ENCODE assay signal across 11 cellular contexts in genomic region chr16:81738831-81739496, GRCh38. TPM values are rescaled to one million over a fixed set of nuclear protein-coding genes. Genes with fewer than 3 reads are reported as not detected.
DNase-seq lines count a peak whose midpoint lies in the region; ATAC-seq and TF ChIP-seq lines count a peak whose summit lies in the region.
"Had no signal": no experiment of that assay in that cellular context is flagged by ENCODE, and none has a peak within 500 bp of the region (broad histone marks: within the 10 kb centered on the region; RNA-seq: fewer than 3 reads in every experiment).

No MANE protein-coding gene starts in this region.

- DNase-seq in sciatic nerve (ENCODE audit: low spot score) = peak; percentile 77
- DNase-seq in NCI-H446 (lab: John Stamatoyannopoulos, UW) = no peak
- no peak for DNase-seq in Calu3
- no peak for DNase-seq in HPDE6-E6E7 (ENCODE audit: extremely low spot score)
- DNase-seq: NCI-H345; stimulated activated CD4-positive, alpha-beta T cell treated with anti-CD3 and anti-CD28 coated beads, Interleukin-1b, Interleukin-23, amount 100 ng/mL, for 48 hours had no signal

- peak overlapping the region; percentile 53 for H3K4me3 Mint-ChIP-seq in dendritic cell treated with granulocyte-macrophage colony-stimulating factor and Interleukin-4, amounts not matched to agents 40 ng/mL and 50 ng/mL, for 4 days
- no peak overlapping the region for H3K4me3 Mint-ChIP-seq in Calu3 (ENCODE audit: low read depth, unreplicated experiment)

- peaks cover 36% of the 10 kb centered on the region for H3K4me1 ChIP-seq in KMS-11 (ENCODE audit: low read depth, poor library complexity, severe bottlenecking)

- peak overlapping the region; percentile 82 for H3K27ac Mint-ChIP-seq in dendritic cell treated with granulocyte-macrophage colony-stimulating factor and Interleukin-4, amounts not matched to agents 40 ng/mL and 50 ng/mL, for 4 days
- H3K27ac Mint-ChIP-seq in Calu3 (ENCODE audit: unreplicated experiment) = no peak overlapping the region

- no peak overlapping the region for H3K9ac ChIP-seq in KMS-11

- no peak overlapping the region for H3K4me3 ChIP-seq in KMS-11 (IDR thresholded peaks at IDR 0.05; ENCODE audit: insufficient read depth, low read depth, low read length)
- H3K4me3 ChIP-seq: cardiac muscle cell had no signal

- CTCF ChIA-PET in Calu3 (lab: Charles Lee) = interaction anchor here (1.8 kb wide), 1 partner anchor 9 kb away, joined by 5 read pairs; no protein-coding TSS in a partner anchor

- ATAC-seq in GM19023 (IDR thresholded peaks at IDR 0.05; ENCODE audit: unreplicated experiment) (peak; percentile 16), sciatic nerve (peak; percentile 74), HG03520 (IDR thresholded peaks at IDR 0.05; ENCODE audit: unreplicated experiment) (no peak)

- H3K79me2 ChIP-seq in KMS-11 (ENCODE audit: insufficient read depth, low read depth) = no peaks in the 10 kb centered on the region

- no TSS peak for BruUV-seq in Calu3 (replicated peaks; lab: Mats Ljungman, UMichigan)

- intact Hi-C loops in dendritic cell treated with granulocyte-macrophage colony-stimulating factor and Interleukin-4, amounts not matched to agents 40 ng/mL and 50 ng/mL, for 4 days (cut with micrococcal nuclease) = loop anchor here (5.0 to 10.0 kb wide), 4 partner anchors 133 to 704 kb away; partner anchors contain the start of gene ATMIN
- intact Hi-C loops in sciatic nerve (cut with DNase I) = no loop called here
- intact Hi-C loops in Calu3 (cut with micrococcal nuclease; ENCODE audit: unreplicated experiment) = loop anchor here (1.0 to 10.0 kb wide), 3 partner anchors 336 to 704 kb away; partner anchors contain the start of gene ATMIN

- peak overlapping the region; percentile 84; the same call in 1 of the 2 replicates for H2AFZ ChIP-seq in KMS-11 (ENCODE audit: low read depth)

- no peaks in the 10 kb centered on the region for H3K9me3 Mint-ChIP-seq in dendritic cell treated with granulocyte-macrophage colony-stimulating factor and Interleukin-4, amounts not matched to agents 40 ng/mL and 50 ng/mL, for 4 days
- H3K9me3 Mint-ChIP-seq in Calu3 (ENCODE audit: low read depth, unreplicated experiment) = no peaks in the 10 kb centered on the region

- no peaks in the 10 kb centered on the region for H4K20me1 ChIP-seq in KMS-11 (ENCODE audit: insufficient read depth)

- H3K27me3 ChIP-seq in KMS-11 (ENCODE audit: insufficient read depth, low read depth) = no peaks in the 10 kb centered on the region
- H3K27me3 ChIP-seq: cardiac muscle cell had no signal

- peaks cover 6% of the 10 kb centered on the region for H3K27me3 Mint-ChIP-seq in dendritic cell treated with granulocyte-macrophage colony-stimulating factor and Interleukin-4, amounts not matched to agents 40 ng/mL and 50 ng/mL, for 4 days
- peaks cover 1% of the 10 kb centered on the region for H3K27me3 Mint-ChIP-seq in Calu3 (ENCODE audit: unreplicated experiment)

- H3K4me2 ChIP-seq in KMS-11 = no peak overlapping the region; the same call in 1 of the 2 replicates

- H3K27ac ChIP-seq in KMS-11 = no peak overlapping the region
- H3K27ac ChIP-seq: cardiac muscle cell had no signal

- H3K36me3 Mint-ChIP-seq in dendritic cell treated with granulocyte-macrophage colony-stimulating factor and Interleukin-4, amounts not matched to agents 40 ng/mL and 50 ng/mL, for 4 days (ENCODE audit: low read depth) = no peaks in the 10 kb centered on the region
- no peaks in the 10 kb centered on the region for H3K36me3 Mint-ChIP-seq in Calu3 (ENCODE audit: insufficient read depth, unreplicated experiment)

- no peaks in the 10 kb centered on the region for H3K36me3 ChIP-seq in KMS-11 (ENCODE audit: insufficient read depth)
- H3K36me3 ChIP-seq: cardiac muscle cell had no signal

- peaks cover 41% of the 10 kb centered on the region for H3K4me1 Mint-ChIP-seq in dendritic cell treated with granulocyte-macrophage colony-stimulating factor and Interleukin-4, amounts not matched to agents 40 ng/mL and 50 ng/mL, for 4 days (ENCODE audit: low read depth)
- no peaks in the 10 kb centered on the region for H3K4me1 Mint-ChIP-seq in Calu3 (ENCODE audit: low read depth, unreplicated experiment)

- TF ChIP-seq CTCF in KMS-11 (conservative IDR thresholded peaks at IDR 0.05; ENCODE audit: low read depth, low read length) (no peak), Calu3 (IDR thresholded peaks at IDR 0.05; ENCODE audit: unreplicated experiment) (no peak)

RNA-seq across cellular contexts. Expression of gene PLCG2, which starts 40.1 kb away (rescaled TPM):
- total RNA-seq in sciatic nerve (40.7 TPM), Calu3 (2022) (3.4 and 13.7 TPM in 2 replicates)
